Comparison of ENCODE assay signal across 8 cellular contexts in genomic region chr20:45098096-45098773, GRCh38. TPM values are rescaled to one million over a fixed set of nuclear protein-coding genes. Genes with fewer than 3 reads are reported as not detected.
DNase-seq lines count a peak whose midpoint lies in the region; ATAC-seq and TF ChIP-seq lines count a peak whose summit lies in the region.

No MANE protein-coding gene starts in this region.

- H3K4me3 ChIP-seq in epithelial cell of proximal tubule (ENCODE audit: low read depth, low read length) (peak overlapping the region; percentile 22), sigmoid colon (peak overlapping the region in 2 of 4 donors; percentile 9 to 15)

- peaks cover 0 to 19% (median 14%) of the 10 kb centered on the region in 4 donors for H3K4me1 ChIP-seq in sigmoid colon

- ATAC-seq in T-helper 17 cell (peak; percentile 27), HG03521 (IDR thresholded peaks at IDR 0.05; ENCODE audit: unreplicated experiment) (no peak)

- H3K4me3 Mint-ChIP-seq in T-helper 17 cell = peak overlapping the region; percentile 47
- peak overlapping the region; percentile 47 for H3K4me3 Mint-ChIP-seq in nephron progenitor cell

- peaks cover 4% of the 10 kb centered on the region for H3K9me3 Mint-ChIP-seq in nephron progenitor cell

- TF ChIP-seq POLR2A in sigmoid colon (IDR thresholded peaks at IDR 0.05) = no peak

- H3K27ac ChIP-seq in sigmoid colon = no peak overlapping the region

- H3K36me3 Mint-ChIP-seq in T-helper 17 cell (ENCODE audit: low read depth) = no peaks in the 10 kb centered on the region
- H3K36me3 Mint-ChIP-seq in nephron progenitor cell (ENCODE audit: low read depth) = no peaks in the 10 kb centered on the region

- peaks cover 41% of the 10 kb centered on the region for H3K27me3 Mint-ChIP-seq in T-helper 17 cell
- peaks cover 84% of the 10 kb centered on the region for H3K27me3 Mint-ChIP-seq in nephron progenitor cell (ENCODE audit: low read depth, poor library complexity)

- 9 to 43% methylated on average over 92 of the region's 92 CpGs for WGBS in sigmoid colon, 2 donors

- TF ChIP-seq EP300 in sigmoid colon (IDR thresholded peaks at IDR 0.05) = no peak

- DNase-seq in ELF-1 (ENCODE audit: low read depth, low spot score) (peak; percentile 72), T-helper 17 cell (peak in 1 of 3 donors; percentile 18), epithelial cell of proximal tubule (ENCODE audit: low read depth) (no peak), nephron progenitor cell (peak; percentile 68), NCI-H69 (lab: John Stamatoyannopoulos, UW) (no peak), sigmoid colon (no peak), NCI-H187 (lab: John Stamatoyannopoulos, UW) (no peak)

- H3K9me3 ChIP-seq in T-helper 17 cell (ENCODE audit: control insufficient read depth, low read length, poor library complexity, severe bottlenecking) (no peaks in the 10 kb centered on the region), sigmoid colon (no peaks in the 10 kb centered on the region)

- intact Hi-C loops in sigmoid colon (cut with DNase I) = loop anchor here (5.0 kb wide), 1 partner anchor 194 kb away; no protein-coding TSS in a partner anchor

- no peak overlapping the region for H3K27ac Mint-ChIP-seq in T-helper 17 cell
- no peak overlapping the region for H3K27ac Mint-ChIP-seq in nephron progenitor cell

- no peaks in the 10 kb centered on the region for H3K36me3 ChIP-seq in sigmoid colon

- H3K27me3 ChIP-seq in sigmoid colon = peaks cover 18 to 58% (median 29%) of the 10 kb centered on the region in 3 donors

- H3K4me1 Mint-ChIP-seq in T-helper 17 cell = peaks cover 12% of the 10 kb centered on the region
- H3K4me1 Mint-ChIP-seq in nephron progenitor cell = no peaks in the 10 kb centered on the region

- peak; percentile 52 for TF ChIP-seq CTCF in epithelial cell of proximal tubule (conservative IDR thresholded peaks at IDR 0.05; ENCODE audit: low read depth, low read length)
- no peak for TF ChIP-seq CTCF in nephron progenitor cell (IDR thresholded peaks at IDR 0.05)
- no peak for TF ChIP-seq CTCF in sigmoid colon (IDR thresholded peaks at IDR 0.05)

RNA-seq across cellular contexts. Expression of gene KCNS1, which starts 2.7 kb away (rescaled TPM):
- total RNA-seq in T-helper 17 cell = not detected
- 8.1 and 10.9 TPM in 2 replicates for total RNA-seq in epithelial cell of proximal tubule
- under 1 TPM in 1 of 4 donors, not detected in 3; 0.14 TPM for total RNA-seq in sigmoid colon
- 1 to 10 TPM in 1 of 3 donors, under 1 TPM in 1, not detected in 1; 0.60 to 1.1 TPM for polyA plus RNA-seq in sigmoid colon

RNA-seq across cellular contexts. Expression of gene WFDC5, which starts 16.7 kb away (rescaled TPM):
- total RNA-seq in T-helper 17 cell (not detected), epithelial cell of proximal tubule (not detected in 2 replicates), sigmoid colon (not detected)
- polyA plus RNA-seq in sigmoid colon = under 1 TPM in 1 of 3 donors, not detected in 2; 0.39 TPM

RNA-seq across cellular contexts. Expression of gene WFDC12, which starts 26.0 kb away (rescaled TPM):
- total RNA-seq in T-helper 17 cell = not detected
- total RNA-seq in epithelial cell of proximal tubule = not detected in 2 replicates
- not detected for total RNA-seq in sigmoid colon
- 1 to 10 TPM in 1 of 3 donors, under 1 TPM in 1, not detected in 1; 0.42 to 1.2 TPM for polyA plus RNA-seq in sigmoid colon

Comparison
In these comparisons a context has a peak if more than half of its experiments do, and no peak if none do; other contexts are left out.
1. DNase-seq: peak in ELF-1 (single experiment) and nephron progenitor cell (single experiment); none in epithelial cell of proximal tubule (single experiment), NCI-H69 (single experiment), sigmoid colon (single experiment) and NCI-H187 (0 of 2).